ENCODE assay signal across 17 cellular contexts in genomic region chr3:111913163-111913763, GRCh38. TPM values are rescaled to one million over a fixed set of nuclear protein-coding genes. Genes with fewer than 3 reads are reported as not detected.
DNase-seq lines count a peak whose midpoint lies in the region; ATAC-seq and TF ChIP-seq lines count a peak whose summit lies in the region.
"Had no signal": no experiment of that assay in that cellular context is flagged by ENCODE, and none has a peak within 500 bp of the region (broad histone marks: within the 10 kb centered on the region; RNA-seq: fewer than 3 reads in every experiment).

No MANE protein-coding gene starts in this region.

- POLR2A ChIA-PET in HCT116 (lab: Charles Lee), result interaction anchor here (1.0 to 13.2 kb wide), 7 partner anchors 8 to 29 kb away, joined by 3 to 152 read pairs (median 12); no protein-coding TSS in a partner anchor
- POLR2A ChIA-PET in WTC11 (lab: Charles Lee), result no interaction called here

- peaks cover 72% of the 10 kb centered on the region for H3K4me1 Mint-ChIP-seq in WTC11
- no peaks in the 10 kb centered on the region for H3K4me1 Mint-ChIP-seq in stimulated activated memory B cell treated with anti-CD40 and anti-IgM and Interleukin-4, amounts not matched to agents 10 μg/mL and 1 μg/mL and 100 μg/mL, for 72 hours

- H3K27ac Mint-ChIP-seq in WTC11, result 0 out of 2 replicates have a peak overlapping the region, but pooled peaks have one; percentile 39
- H3K27ac Mint-ChIP-seq in stimulated activated memory B cell treated with anti-CD40 and anti-IgM and Interleukin-4, amounts not matched to agents 10 μg/mL and 1 μg/mL and 100 μg/mL, for 72 hours, result no peak overlapping the region
- H3K27ac Mint-ChIP-seq: B cell had no signal

- no peak for TF ChIP-seq POLR2A in HCT116 (IDR thresholded peaks at IDR 0.05; ENCODE audit: borderline replicate concordance, extremely low read depth, insufficient read depth, insufficient read length)

- no TSS peak for BruUV-seq in HCT116 (replicated peaks; lab: Mats Ljungman, UMichigan)

- peaks cover 91% of the 10 kb centered on the region for H3K79me2 ChIP-seq in HCT116 (ENCODE audit: insufficient read depth, low read length)

- no peak for TF ChIP-seq CTCF in HCT116 (IDR thresholded peaks at IDR 0.05 in 2 of 3, conservative IDR thresholded peaks at IDR 0.05 in 1 of 3; ENCODE audit: borderline replicate concordance in 1 of 3, insufficient read depth in 1 of 3, low read depth in 2 of 3, low read length in 2 of 3)
- TF ChIP-seq CTCF in WTC11 (IDR thresholded peaks at IDR 0.05), result no peak

- RAD21 ChIA-PET in HCT116 (lab: Charles Lee; ENCODE audit: low non-redundant PET in 1 of 2, low total read pairs in 2 of 2, uncharacterized antibody in 2 of 2, unreplicated experiment in 2 of 2), result interaction anchor here in 1 of 2 experiments (1.2 kb wide), 1 partner anchor 24 kb away, joined by 3 read pairs; no protein-coding TSS in a partner anchor

- H3K9ac ChIP-seq in HCT116 (ENCODE audit: low read length), result peak overlapping the region; percentile 41
- H3K9ac ChIP-seq: GM23248 had no signal

- H3K27me3 ChIP-seq in HCT116 (ENCODE audit: insufficient read depth, low read length), result no peaks in the 10 kb centered on the region

- DNase-seq in HCT116 (ENCODE audit: low read depth, low spot score) (no peak), WTC11 (ENCODE audit: low spot score) (no peak), kidney tubule cell (ENCODE audit: low spot score) (peak; percentile 41), HT-29 (ENCODE audit: low spot score) (no peak), COR-L47 (lab: John Stamatoyannopoulos, UW) (no peak)
- DNase-seq: DMS 273 treated with DMSO at 0.1 percent for 48 hours, GDM1, GM23248, KG1, MV-4-11, NCI-H1694 treated with DMSO at 0.1 percent for 48 hours, NCI-H2227 treated with DMSO at 0.1 percent for 48 hours, NCI-H524 treated with DMSO at 0.1 percent for 48 hours had no signal

- H3K9me2 ChIP-seq in HCT116 (ENCODE audit: insufficient read depth), result no peaks in the 10 kb centered on the region

- H2AFZ ChIP-seq in HCT116 (ENCODE audit: low read depth, low read length, poor library complexity, severe bottlenecking), result no peak overlapping the region
- H2AFZ ChIP-seq: GM23248 had no signal

- H3K36me3 ChIP-seq in HCT116 (ENCODE audit: control insufficient read depth in 1 of 2, insufficient read depth in 2 of 2, low read length in 2 of 2), result peaks cover 0 to 13% of the 10 kb centered on the region in 2 experiments; a peak in 1 of 4 replicates

- peaks cover 7% of the 10 kb centered on the region for H3K36me3 Mint-ChIP-seq in WTC11
- H3K36me3 Mint-ChIP-seq in stimulated activated memory B cell treated with anti-CD40 and anti-IgM and Interleukin-4, amounts not matched to agents 10 μg/mL and 1 μg/mL and 100 μg/mL, for 72 hours, result no peaks in the 10 kb centered on the region

- H3K4me1 ChIP-seq in HCT116 (ENCODE audit: control insufficient read depth in 1 of 2, insufficient read depth in 2 of 2, low read length in 2 of 2), result peaks cover 80 to 98% of the 10 kb centered on the region in 2 experiments

- peak overlapping the region; percentile 96 for H3K27ac ChIP-seq in HCT116 (ENCODE audit: low read depth, low read length)
- H3K27ac ChIP-seq: GM23248 had no signal

- intact Hi-C loops in HCT116 (cut with micrococcal nuclease), result no loop called here

- no peaks in the 10 kb centered on the region for H3K9me3 Mint-ChIP-seq in WTC11
- no peaks in the 10 kb centered on the region for H3K9me3 Mint-ChIP-seq in stimulated activated memory B cell treated with anti-CD40 and anti-IgM and Interleukin-4, amounts not matched to agents 10 μg/mL and 1 μg/mL and 100 μg/mL, for 72 hours

- H3K9me3 ChIP-seq in HCT116 (ENCODE audit: control insufficient read depth in 1 of 2, insufficient read depth in 1 of 2, low read depth in 1 of 2, low read length in 2 of 2), result no peaks in the 10 kb centered on the region

- TF ChIP-seq RAD21 in HCT116 (IDR thresholded peaks at IDR 0.05; ENCODE audit: low read depth), result no peak

- H3K4me3 ChIP-seq in HCT116 (replicated peaks in 1 of 2; ENCODE audit: low read depth in 1 of 2, low read length in 2 of 2), result no peak overlapping the region
- H3K4me3 ChIP-seq: GM23248 had no signal

- H4K20me1 ChIP-seq in HCT116 (ENCODE audit: insufficient read depth), result no peaks in the 10 kb centered on the region

- H3K4me3 Mint-ChIP-seq in WTC11, result no peak overlapping the region
- H3K4me3 Mint-ChIP-seq in stimulated activated memory B cell treated with anti-CD40 and anti-IgM and Interleukin-4, amounts not matched to agents 10 μg/mL and 1 μg/mL and 100 μg/mL, for 72 hours, result no peak overlapping the region
- H3K4me3 Mint-ChIP-seq: B cell had no signal

- CTCF ChIA-PET in HCT116 (lab: Charles Lee), result interaction anchor here (0.6 to 1.2 kb wide), 2 partner anchors 29 to 100 kb away, joined by 3 to 6 read pairs; no protein-coding TSS in a partner anchor
- CTCF ChIA-PET in WTC11 (lab: Charles Lee), result interaction anchor here (0.8 to 1.6 kb wide), 2 partner anchors 101 to 199 kb away, joined by 3 to 6 read pairs; no protein-coding TSS in a partner anchor

- peaks cover 8% of the 10 kb centered on the region for H3K27me3 Mint-ChIP-seq in WTC11 (ENCODE audit: low read depth)
- no peaks in the 10 kb centered on the region for H3K27me3 Mint-ChIP-seq in stimulated activated memory B cell treated with anti-CD40 and anti-IgM and Interleukin-4, amounts not matched to agents 10 μg/mL and 1 μg/mL and 100 μg/mL, for 72 hours
- H3K27me3 Mint-ChIP-seq: B cell had no signal

- 0 out of 2 replicates have a peak overlapping the region, but pooled peaks have one; percentile 1 for H3K4me2 ChIP-seq in HCT116 (ENCODE audit: low read length)

- no peak for ATAC-seq in HCT116
- peak; percentile 71 for ATAC-seq in WTC11
- ATAC-seq in stimulated activated memory B cell treated with anti-CD40 and anti-IgM and Interleukin-4, amounts not matched to agents 10 μg/mL and 1 μg/mL and 100 μg/mL, for 72 hours, result peak; percentile 51
- ATAC-seq in GM19023 (IDR thresholded peaks at IDR 0.05; ENCODE audit: unreplicated experiment), result no peak
- ATAC-seq: HepG2 had no signal

TF ChIP-seq in HCT116, 20 proteins besides CTCF, POLR2A, EP300 and RAD21 (continues in another document):
- no peak for TF ChIP-seq REST (IDR thresholded peaks at IDR 0.05; ENCODE audit: low read depth)
- no peak for TF ChIP-seq SRF (IDR thresholded peaks at IDR 0.05; ENCODE audit: low read depth)

TF ChIP-seq in WTC11, 78 proteins besides CTCF, POLR2A, EP300 and RAD21 (continues in another document):
- no peak for TF ChIP-seq ZNF317 (CRISPR knock-in tag; IDR thresholded peaks at IDR 0.05; ENCODE audit: borderline replicate concordance, low read depth)
- TF ChIP-seq CREB1 (CRISPR knock-in tag; IDR thresholded peaks at IDR 0.05), result no peak
- TF ChIP-seq ZNF512 (CRISPR knock-in tag; IDR thresholded peaks at IDR 0.05; ENCODE audit: borderline replicate concordance), result no peak
- TF ChIP-seq ZNF423 (CRISPR knock-in tag; IDR thresholded peaks at IDR 0.05), result no peak
- TF ChIP-seq ETV6 (CRISPR knock-in tag; IDR thresholded peaks at IDR 0.05), result no peak
- no peak for TF ChIP-seq NR2C2 (CRISPR knock-in tag; IDR thresholded peaks at IDR 0.05)
- no peak for TF ChIP-seq IRF1 (CRISPR knock-in tag; IDR thresholded peaks at IDR 0.05)
- no peak for TF ChIP-seq SOX15 (CRISPR knock-in tag; IDR thresholded peaks at IDR 0.05)
- TF ChIP-seq STAT6 (CRISPR knock-in tag; conservative IDR thresholded peaks at IDR 0.05; ENCODE audit: low read depth), result no peak

RNA-seq across cellular contexts. Expression of gene PHLDB2, which starts 54.2 kb away (rescaled TPM):
- total RNA-seq in HCT116 (2021; ENCODE audit: unreplicated experiment) (143 TPM), WTC11 (2021) (23.5 to 40.3 TPM (median 24.9 TPM) in 3 replicates)
- polyA plus RNA-seq in HCT116 (2012), result 37.9 and 46.8 TPM in 2 replicates
- total RNA-seq in HT-29 (2014; rRNA removed; shearing (Covaris generic)), result 0.21 TPM in 1 of 2 replicates, not detected in the other

Comparison
In these comparisons a context has a peak if more than half of its experiments do, and no peak if none do; other contexts are left out.
1. ATAC-seq: peak in WTC11 (single experiment) and stimulated activated memory B cell treated with anti-CD40 and anti-IgM and Interleukin-4, amounts not matched to agents 10 μg/mL and 1 μg/mL and 100 μg/mL, for 72 hours (single experiment); none in HCT116 (single experiment) and GM19023 (single experiment).
2. RNA of gene PHLDB2, which starts 54.2 kb away (total RNA-seq): 143 TPM in HCT116 (single experiment) and 23.5 to 40.3 TPM in WTC11; 0.21 TPM in HT-29; every median in the first group is over 10 times any median in the second.